1 cellular context compared by ENCODE assay signal in the genomic region with DNA sequence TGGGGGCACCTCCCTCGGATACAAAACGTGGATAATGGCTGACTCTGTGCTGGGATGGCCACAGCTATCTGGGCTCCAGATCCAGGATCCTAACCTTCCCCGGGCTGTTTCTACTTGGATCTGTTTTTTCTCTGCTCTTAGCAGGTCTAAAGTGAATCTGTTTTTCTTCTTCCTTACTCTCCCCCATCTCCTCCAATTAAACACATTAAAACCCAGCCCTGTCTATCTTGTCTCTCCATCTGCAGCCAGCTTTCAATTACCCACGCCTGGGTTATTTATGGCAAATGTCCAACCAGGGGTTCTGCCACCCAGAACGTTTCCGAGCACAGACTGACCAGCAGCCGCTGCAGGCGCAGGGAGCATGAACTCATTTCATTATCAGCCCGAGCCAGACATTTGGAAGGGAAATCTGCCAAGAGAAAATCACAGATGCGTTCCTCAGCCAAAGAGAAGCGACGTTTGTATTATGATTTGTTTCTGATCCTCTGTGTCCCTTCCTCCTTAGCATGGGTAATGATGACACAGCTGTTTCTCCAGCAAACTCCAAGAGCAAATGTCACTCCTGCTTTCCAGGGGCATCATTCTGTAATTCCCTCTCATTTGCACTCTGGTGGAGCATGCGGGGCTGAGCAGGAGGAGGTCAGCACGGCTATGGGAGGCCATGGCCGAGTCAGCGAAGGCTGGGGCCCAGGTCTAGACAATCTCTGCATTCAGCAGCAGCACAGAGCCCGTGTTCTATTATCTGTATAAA.
A peak's percentile ranks its signal among the peaks of the same experiment; 100 is the strongest.
TF ChIP-seq lines count a peak whose summit lies in the region.

No MANE protein-coding gene starts in this region.

TF ChIP-seq in K562, 482 proteins besides CTCF, POLR2A, EP300 and RAD21 (continued from another document and continues in another):
- TF ChIP-seq, protein P1, sequence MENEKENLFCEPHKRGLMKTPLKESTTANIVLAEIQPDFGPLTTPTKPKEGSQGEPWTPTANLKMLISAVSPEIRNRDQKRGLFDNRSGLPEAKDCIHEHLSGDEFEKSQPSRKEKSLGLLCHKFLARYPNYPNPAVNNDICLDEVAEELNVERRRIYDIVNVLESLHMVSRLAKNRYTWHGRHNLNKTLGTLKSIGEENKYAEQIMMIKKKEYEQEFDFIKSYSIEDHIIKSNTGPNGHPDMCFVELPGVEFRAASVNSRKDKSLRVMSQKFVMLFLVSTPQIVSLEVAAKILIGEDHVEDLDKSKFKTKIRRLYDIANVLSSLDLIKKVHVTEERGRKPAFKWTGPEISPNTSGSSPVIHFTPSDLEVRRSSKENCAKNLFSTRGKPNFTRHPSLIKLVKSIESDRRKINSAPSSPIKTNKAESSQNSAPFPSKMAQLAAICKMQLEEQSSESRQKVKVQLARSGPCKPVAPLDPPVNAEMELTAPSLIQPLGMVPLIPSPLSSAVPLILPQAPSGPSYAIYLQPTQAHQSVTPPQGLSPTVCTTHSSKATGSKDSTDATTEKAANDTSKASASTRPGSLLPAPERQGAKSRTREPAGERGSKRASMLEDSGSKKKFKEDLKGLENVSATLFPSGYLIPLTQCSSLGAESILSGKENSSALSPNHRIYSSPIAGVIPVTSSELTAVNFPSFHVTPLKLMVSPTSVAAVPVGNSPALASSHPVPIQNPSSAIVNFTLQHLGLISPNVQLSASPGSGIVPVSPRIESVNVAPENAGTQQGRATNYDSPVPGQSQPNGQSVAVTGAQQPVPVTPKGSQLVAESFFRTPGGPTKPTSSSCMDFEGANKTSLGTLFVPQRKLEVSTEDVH (IDR thresholded peaks at IDR 0.05; ENCODE audit: low read depth, partially characterized antibody): no peak
- TF ChIP-seq, protein P2, sequence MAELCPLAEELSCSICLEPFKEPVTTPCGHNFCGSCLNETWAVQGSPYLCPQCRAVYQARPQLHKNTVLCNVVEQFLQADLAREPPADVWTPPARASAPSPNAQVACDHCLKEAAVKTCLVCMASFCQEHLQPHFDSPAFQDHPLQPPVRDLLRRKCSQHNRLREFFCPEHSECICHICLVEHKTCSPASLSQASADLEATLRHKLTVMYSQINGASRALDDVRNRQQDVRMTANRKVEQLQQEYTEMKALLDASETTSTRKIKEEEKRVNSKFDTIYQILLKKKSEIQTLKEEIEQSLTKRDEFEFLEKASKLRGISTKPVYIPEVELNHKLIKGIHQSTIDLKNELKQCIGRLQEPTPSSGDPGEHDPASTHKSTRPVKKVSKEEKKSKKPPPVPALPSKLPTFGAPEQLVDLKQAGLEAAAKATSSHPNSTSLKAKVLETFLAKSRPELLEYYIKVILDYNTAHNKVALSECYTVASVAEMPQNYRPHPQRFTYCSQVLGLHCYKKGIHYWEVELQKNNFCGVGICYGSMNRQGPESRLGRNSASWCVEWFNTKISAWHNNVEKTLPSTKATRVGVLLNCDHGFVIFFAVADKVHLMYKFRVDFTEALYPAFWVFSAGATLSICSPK (IDR thresholded peaks at IDR 0.05; ENCODE audit: borderline replicate concordance): no peak
- TF ChIP-seq ZNF695 (CRISPR knock-in tag; IDR thresholded peaks at IDR 0.05): no peak
- TF ChIP-seq, protein P3, sequence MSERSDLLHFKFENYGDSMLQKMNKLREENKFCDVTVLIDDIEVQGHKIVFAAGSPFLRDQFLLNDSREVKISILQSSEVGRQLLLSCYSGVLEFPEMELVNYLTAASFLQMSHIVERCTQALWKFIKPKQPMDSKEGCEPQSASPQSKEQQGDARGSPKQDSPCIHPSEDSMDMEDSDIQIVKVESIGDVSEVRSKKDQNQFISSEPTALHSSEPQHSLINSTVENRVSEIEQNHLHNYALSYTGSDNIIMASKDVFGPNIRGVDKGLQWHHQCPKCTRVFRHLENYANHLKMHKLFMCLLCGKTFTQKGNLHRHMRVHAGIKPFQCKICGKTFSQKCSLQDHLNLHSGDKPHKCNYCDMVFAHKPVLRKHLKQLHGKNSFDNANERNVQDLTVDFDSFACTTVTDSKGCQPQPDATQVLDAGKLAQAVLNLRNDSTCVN (CRISPR knock-in tag; IDR thresholded peaks at IDR 0.05): no peak
- TF ChIP-seq ZNF583 (CRISPR knock-in tag; IDR thresholded peaks at IDR 0.05): no peak
- no peak for TF ChIP-seq ZNF311 (CRISPR knock-in tag; IDR thresholded peaks at IDR 0.05)
- peak in 1 of 2 experiments; percentile 99; a peak in 2 of 4 replicates for TF ChIP-seq HDAC1 (IDR thresholded peaks at IDR 0.05)
- 0 out of 2 replicates have a peak, but pooled peaks have one; percentile 20 for TF ChIP-seq ZNF384 (IDR thresholded peaks at IDR 0.05; ENCODE audit: low read depth, low read length)
- TF ChIP-seq, protein P4, sequence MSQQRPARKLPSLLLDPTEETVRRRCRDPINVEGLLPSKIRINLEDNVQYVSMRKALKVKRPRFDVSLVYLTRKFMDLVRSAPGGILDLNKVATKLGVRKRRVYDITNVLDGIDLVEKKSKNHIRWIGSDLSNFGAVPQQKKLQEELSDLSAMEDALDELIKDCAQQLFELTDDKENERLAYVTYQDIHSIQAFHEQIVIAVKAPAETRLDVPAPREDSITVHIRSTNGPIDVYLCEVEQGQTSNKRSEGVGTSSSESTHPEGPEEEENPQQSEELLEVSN (IDR thresholded peaks at IDR 0.05; ENCODE audit: borderline replicate concordance in 1 of 2, extremely low read depth in 1 of 2, insufficient read depth in 1 of 2, insufficient read length in 1 of 2, low read depth in 1 of 2, low read length in 1 of 2, poor library complexity in 1 of 2, severe bottlenecking in 1 of 2): peak in 1 of 2 experiments; percentile 22
- no peak for TF ChIP-seq ADNP (tag; IDR thresholded peaks at IDR 0.05)
- TF ChIP-seq, protein P5, sequence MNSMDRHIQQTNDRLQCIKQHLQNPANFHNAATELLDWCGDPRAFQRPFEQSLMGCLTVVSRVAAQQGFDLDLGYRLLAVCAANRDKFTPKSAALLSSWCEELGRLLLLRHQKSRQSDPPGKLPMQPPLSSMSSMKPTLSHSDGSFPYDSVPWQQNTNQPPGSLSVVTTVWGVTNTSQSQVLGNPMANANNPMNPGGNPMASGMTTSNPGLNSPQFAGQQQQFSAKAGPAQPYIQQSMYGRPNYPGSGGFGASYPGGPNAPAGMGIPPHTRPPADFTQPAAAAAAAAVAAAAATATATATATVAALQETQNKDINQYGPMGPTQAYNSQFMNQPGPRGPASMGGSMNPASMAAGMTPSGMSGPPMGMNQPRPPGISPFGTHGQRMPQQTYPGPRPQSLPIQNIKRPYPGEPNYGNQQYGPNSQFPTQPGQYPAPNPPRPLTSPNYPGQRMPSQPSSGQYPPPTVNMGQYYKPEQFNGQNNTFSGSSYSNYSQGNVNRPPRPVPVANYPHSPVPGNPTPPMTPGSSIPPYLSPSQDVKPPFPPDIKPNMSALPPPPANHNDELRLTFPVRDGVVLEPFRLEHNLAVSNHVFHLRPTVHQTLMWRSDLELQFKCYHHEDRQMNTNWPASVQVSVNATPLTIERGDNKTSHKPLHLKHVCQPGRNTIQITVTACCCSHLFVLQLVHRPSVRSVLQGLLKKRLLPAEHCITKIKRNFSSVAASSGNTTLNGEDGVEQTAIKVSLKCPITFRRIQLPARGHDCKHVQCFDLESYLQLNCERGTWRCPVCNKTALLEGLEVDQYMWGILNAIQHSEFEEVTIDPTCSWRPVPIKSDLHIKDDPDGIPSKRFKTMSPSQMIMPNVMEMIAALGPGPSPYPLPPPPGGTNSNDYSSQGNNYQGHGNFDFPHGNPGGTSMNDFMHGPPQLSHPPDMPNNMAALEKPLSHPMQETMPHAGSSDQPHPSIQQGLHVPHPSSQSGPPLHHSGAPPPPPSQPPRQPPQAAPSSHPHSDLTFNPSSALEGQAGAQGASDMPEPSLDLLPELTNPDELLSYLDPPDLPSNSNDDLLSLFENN (IDR thresholded peaks at IDR 0.05; ENCODE audit: low read depth in 2 of 2, low read length in 2 of 2): peak in 1 of 2 experiments; percentile 84; a peak in 2 of 4 replicates
- no peak for TF ChIP-seq PTBP1 (IDR thresholded peaks at IDR 0.05; ENCODE audit: low read depth, low read length)
- TF ChIP-seq YBX1 (IDR thresholded peaks at IDR 0.05): no peak
- no peak for TF ChIP-seq SP1 (CRISPR knock-in tag; IDR thresholded peaks at IDR 0.05)
- no peak for TF ChIP-seq BRD4 (IDR thresholded peaks at IDR 0.05)
- no peak for TF ChIP-seq ZNF75A (CRISPR knock-in tag; IDR thresholded peaks at IDR 0.05)
- TF ChIP-seq SMARCC2 (IDR thresholded peaks at IDR 0.05; ENCODE audit: low read depth): peak; percentile 80
- TF ChIP-seq ZNF124 (CRISPR knock-in tag; IDR thresholded peaks at IDR 0.05): no peak
- TF ChIP-seq, protein P6, sequence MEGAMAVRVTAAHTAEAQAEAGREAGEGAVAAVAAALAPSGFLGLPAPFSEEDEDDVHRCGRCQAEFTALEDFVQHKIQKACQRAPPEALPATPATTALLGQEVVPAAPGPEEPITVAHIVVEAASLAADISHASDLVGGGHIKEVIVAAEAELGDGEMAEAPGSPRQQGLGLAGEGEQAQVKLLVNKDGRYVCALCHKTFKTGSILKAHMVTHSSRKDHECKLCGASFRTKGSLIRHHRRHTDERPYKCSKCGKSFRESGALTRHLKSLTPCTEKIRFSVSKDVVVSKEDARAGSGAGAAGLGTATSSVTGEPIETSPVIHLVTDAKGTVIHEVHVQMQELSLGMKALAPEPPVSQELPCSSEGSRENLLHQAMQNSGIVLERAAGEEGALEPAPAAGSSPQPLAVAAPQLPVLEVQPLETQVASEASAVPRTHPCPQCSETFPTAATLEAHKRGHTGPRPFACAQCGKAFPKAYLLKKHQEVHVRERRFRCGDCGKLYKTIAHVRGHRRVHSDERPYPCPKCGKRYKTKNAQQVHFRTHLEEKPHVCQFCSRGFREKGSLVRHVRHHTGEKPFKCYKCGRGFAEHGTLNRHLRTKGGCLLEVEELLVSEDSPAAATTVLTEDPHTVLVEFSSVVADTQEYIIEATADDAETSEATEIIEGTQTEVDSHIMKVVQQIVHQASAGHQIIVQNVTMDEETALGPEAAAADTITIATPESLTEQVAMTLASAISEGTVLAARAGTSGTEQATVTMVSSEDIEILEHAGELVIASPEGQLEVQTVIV (CRISPR knock-in tag; IDR thresholded peaks at IDR 0.05; ENCODE audit: borderline replicate concordance): no peak
- peak; percentile 71; the same call in 1 of the 2 replicates for TF ChIP-seq ZNF584 (CRISPR knock-in tag; IDR thresholded peaks at IDR 0.05; ENCODE audit: low read depth)
- TF ChIP-seq, protein P7, sequence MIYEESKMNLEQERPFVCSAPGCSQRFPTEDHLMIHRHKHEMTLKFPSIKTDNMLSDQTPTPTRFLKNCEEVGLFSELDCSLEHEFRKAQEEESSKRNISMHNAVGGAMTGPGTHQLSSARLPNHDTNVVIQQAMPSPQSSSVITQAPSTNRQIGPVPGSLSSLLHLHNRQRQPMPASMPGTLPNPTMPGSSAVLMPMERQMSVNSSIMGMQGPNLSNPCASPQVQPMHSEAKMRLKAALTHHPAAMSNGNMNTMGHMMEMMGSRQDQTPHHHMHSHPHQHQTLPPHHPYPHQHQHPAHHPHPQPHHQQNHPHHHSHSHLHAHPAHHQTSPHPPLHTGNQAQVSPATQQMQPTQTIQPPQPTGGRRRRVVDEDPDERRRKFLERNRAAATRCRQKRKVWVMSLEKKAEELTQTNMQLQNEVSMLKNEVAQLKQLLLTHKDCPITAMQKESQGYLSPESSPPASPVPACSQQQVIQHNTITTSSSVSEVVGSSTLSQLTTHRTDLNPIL (CRISPR knock-in tag; IDR thresholded peaks at IDR 0.05): no peak
- no peak for TF ChIP-seq ARHGAP35 (IDR thresholded peaks at IDR 0.05; ENCODE audit: partially characterized antibody)
- TF ChIP-seq, protein P8, sequence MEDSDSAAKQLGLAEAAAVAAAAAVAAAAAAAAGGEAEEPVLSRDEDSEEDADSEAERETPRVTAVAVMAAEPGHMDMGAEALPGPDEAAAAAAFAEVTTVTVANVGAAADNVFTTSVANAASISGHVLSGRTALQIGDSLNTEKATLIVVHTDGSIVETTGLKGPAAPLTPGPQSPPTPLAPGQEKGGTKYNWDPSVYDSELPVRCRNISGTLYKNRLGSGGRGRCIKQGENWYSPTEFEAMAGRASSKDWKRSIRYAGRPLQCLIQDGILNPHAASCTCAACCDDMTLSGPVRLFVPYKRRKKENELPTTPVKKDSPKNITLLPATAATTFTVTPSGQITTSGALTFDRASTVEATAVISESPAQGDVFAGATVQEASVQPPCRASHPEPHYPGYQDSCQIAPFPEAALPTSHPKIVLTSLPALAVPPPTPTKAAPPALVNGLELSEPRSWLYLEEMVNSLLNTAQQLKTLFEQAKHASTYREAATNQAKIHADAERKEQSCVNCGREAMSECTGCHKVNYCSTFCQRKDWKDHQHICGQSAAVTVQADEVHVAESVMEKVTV (CRISPR knock-in tag; IDR thresholded peaks at IDR 0.05): no peak
- no peak for TF ChIP-seq OTX1 (CRISPR knock-in tag; IDR thresholded peaks at IDR 0.05)
- no peak for TF ChIP-seq NR2F6 (CRISPR knock-in tag; IDR thresholded peaks at IDR 0.05)
- no peak for TF ChIP-seq ZNF551 (CRISPR knock-in tag; IDR thresholded peaks at IDR 0.05)
- TF ChIP-seq RBM25 (IDR thresholded peaks at IDR 0.05; ENCODE audit: low read depth, low read length, severe bottlenecking): no peak
- TF ChIP-seq, protein P9, sequence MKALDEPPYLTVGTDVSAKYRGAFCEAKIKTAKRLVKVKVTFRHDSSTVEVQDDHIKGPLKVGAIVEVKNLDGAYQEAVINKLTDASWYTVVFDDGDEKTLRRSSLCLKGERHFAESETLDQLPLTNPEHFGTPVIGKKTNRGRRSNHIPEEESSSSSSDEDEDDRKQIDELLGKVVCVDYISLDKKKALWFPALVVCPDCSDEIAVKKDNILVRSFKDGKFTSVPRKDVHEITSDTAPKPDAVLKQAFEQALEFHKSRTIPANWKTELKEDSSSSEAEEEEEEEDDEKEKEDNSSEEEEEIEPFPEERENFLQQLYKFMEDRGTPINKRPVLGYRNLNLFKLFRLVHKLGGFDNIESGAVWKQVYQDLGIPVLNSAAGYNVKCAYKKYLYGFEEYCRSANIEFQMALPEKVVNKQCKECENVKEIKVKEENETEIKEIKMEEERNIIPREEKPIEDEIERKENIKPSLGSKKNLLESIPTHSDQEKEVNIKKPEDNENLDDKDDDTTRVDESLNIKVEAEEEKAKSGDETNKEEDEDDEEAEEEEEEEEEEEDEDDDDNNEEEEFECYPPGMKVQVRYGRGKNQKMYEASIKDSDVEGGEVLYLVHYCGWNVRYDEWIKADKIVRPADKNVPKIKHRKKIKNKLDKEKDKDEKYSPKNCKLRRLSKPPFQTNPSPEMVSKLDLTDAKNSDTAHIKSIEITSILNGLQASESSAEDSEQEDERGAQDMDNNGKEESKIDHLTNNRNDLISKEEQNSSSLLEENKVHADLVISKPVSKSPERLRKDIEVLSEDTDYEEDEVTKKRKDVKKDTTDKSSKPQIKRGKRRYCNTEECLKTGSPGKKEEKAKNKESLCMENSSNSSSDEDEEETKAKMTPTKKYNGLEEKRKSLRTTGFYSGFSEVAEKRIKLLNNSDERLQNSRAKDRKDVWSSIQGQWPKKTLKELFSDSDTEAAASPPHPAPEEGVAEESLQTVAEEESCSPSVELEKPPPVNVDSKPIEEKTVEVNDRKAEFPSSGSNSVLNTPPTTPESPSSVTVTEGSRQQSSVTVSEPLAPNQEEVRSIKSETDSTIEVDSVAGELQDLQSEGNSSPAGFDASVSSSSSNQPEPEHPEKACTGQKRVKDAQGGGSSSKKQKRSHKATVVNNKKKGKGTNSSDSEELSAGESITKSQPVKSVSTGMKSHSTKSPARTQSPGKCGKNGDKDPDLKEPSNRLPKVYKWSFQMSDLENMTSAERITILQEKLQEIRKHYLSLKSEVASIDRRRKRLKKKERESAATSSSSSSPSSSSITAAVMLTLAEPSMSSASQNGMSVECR (CRISPR knock-in tag; IDR thresholded peaks at IDR 0.05): no peak
- no peak for TF ChIP-seq SRSF3 (IDR thresholded peaks at IDR 0.05; ENCODE audit: insufficient read depth, low read length)
- TF ChIP-seq, protein P10, sequence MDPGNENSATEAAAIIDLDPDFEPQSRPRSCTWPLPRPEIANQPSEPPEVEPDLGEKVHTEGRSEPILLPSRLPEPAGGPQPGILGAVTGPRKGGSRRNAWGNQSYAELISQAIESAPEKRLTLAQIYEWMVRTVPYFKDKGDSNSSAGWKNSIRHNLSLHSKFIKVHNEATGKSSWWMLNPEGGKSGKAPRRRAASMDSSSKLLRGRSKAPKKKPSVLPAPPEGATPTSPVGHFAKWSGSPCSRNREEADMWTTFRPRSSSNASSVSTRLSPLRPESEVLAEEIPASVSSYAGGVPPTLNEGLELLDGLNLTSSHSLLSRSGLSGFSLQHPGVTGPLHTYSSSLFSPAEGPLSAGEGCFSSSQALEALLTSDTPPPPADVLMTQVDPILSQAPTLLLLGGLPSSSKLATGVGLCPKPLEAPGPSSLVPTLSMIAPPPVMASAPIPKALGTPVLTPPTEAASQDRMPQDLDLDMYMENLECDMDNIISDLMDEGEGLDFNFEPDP (CRISPR knock-in tag; IDR thresholded peaks at IDR 0.05): no peak
